Comparison of ENCODE assay signal across 8 cellular contexts in genomic region chr13:107124129-107124718, GRCh38.
DNase-seq lines count a peak whose midpoint lies in the region; ATAC-seq and TF ChIP-seq lines count a peak whose summit lies in the region.

No MANE protein-coding gene starts in this region.

- H3K27ac ChIP-seq in parathyroid adenoma = no peak overlapping the region

- H3K79me2 ChIP-seq in parathyroid adenoma = no peaks in the 10 kb centered on the region

- no peaks in the 10 kb centered on the region for H3K4me1 ChIP-seq in parathyroid adenoma

- no peak overlapping the region for H3K9ac ChIP-seq in parathyroid adenoma

- H3K27me3 ChIP-seq in parathyroid adenoma (ENCODE audit: control insufficient read depth, insufficient read depth, low read length) = no peaks in the 10 kb centered on the region

- no peaks in the 10 kb centered on the region for H3K9me3 ChIP-seq in parathyroid adenoma (ENCODE audit: control insufficient read depth, low read length)

- H2AFZ ChIP-seq in parathyroid adenoma = no peak overlapping the region

- H3K4me3 ChIP-seq in GM12865 (ENCODE audit: low read depth, low read length) (no peak overlapping the region), parathyroid adenoma (ENCODE audit: low read depth, low read length) (no peak overlapping the region)

- H3K4me2 ChIP-seq in parathyroid adenoma (ENCODE audit: low read length) = no peak overlapping the region

- H3K36me3 ChIP-seq in parathyroid adenoma (ENCODE audit: control insufficient read depth, insufficient read depth, low read length) = no peaks in the 10 kb centered on the region

- peak; percentile 9 for TF ChIP-seq CTCF in GM12865 (IDR thresholded peaks at IDR 0.05; ENCODE audit: insufficient read depth, low read depth, low read length, missing control alignments)
- TF ChIP-seq CTCF in parathyroid adenoma (IDR thresholded peaks at IDR 0.05) = peak; percentile 33

- DNase-seq in GM12865 (ENCODE audit: low read depth) = no peak
- DNase-seq in NCI-H146 treated with DMSO at 0.1 percent for 48 hours (lab: John Stamatoyannopoulos, UW; ENCODE audit: unreplicated experiment) = peak; percentile 27
- DNase-seq in dermis blood vessel endothelial cell = peak; percentile 58

- ATAC-seq in HG03159 (IDR thresholded peaks at IDR 0.05; ENCODE audit: unreplicated experiment) (no peak), GM18520 (IDR thresholded peaks at IDR 0.05; ENCODE audit: unreplicated experiment) (no peak), GM21515 (IDR thresholded peaks at IDR 0.05; ENCODE audit: unreplicated experiment) (no peak), HG02798 (IDR thresholded peaks at IDR 0.05; ENCODE audit: poor library complexity, unreplicated experiment) (no peak)
